Comparison of ENCODE assay signal across 16 cellular contexts in genomic region chr3:170705136-170705535, GRCh38.
"Had no signal": no experiment of that assay in that cellular context is flagged by ENCODE, and none has a peak within 500 bp of the region (broad histone marks: within the 10 kb centered on the region; RNA-seq: fewer than 3 reads in every experiment).

No MANE protein-coding gene starts in this region.

- H3K4me3 ChIP-seq: dorsolateral prefrontal cortex, gastrocnemius medialis, heart right ventricle, prostate gland, right lobe of liver, skin epidermis had no signal

- H3K36me3 ChIP-seq: gastrocnemius medialis, heart right ventricle, prostate gland, right lobe of liver had no signal

- H3K4me3 Mint-ChIP-seq: natural killer cell treated with Interleukin-12 subunit alpha and Interleukin-12 subunit beta and Interleukin-15 and Interleukin-18, amount 100 ng/mL, for 72 hours had no signal

- H3K9ac ChIP-seq: parathyroid adenoma had no signal

- H2AFZ ChIP-seq: parathyroid adenoma had no signal

- H3K9me3 Mint-ChIP-seq: natural killer cell treated with Interleukin-12 subunit alpha and Interleukin-12 subunit beta and Interleukin-15 and Interleukin-18, amount 100 ng/mL, for 72 hours had no signal

- H3K27ac ChIP-seq: gastrocnemius medialis, heart right ventricle, parathyroid adenoma, prostate gland, right lobe of liver had no signal

- DNase-seq: cortex of kidney; dorsolateral prefrontal cortex; effector CD8-positive, alpha-beta T cell; gastrocnemius medialis; heart right ventricle; hypothalamus; kidney glomerular epithelial cell; occipital lobe; right lobe of liver; stimulated activated CD4-positive, alpha-beta T cell treated with anti-CD3 and anti-CD28 coated beads, Interleukin-12 subunit alpha, Interleukin-12 subunit beta, amount 100 ng/mL, for 4 hours; stimulated activated naive CD4-positive, alpha-beta T cell; trophoblast cell had no signal

- H3K27ac Mint-ChIP-seq: natural killer cell treated with Interleukin-12 subunit alpha and Interleukin-12 subunit beta and Interleukin-15 and Interleukin-18, amount 100 ng/mL, for 72 hours had no signal

- H3K36me3 Mint-ChIP-seq: natural killer cell treated with Interleukin-12 subunit alpha and Interleukin-12 subunit beta and Interleukin-15 and Interleukin-18, amount 100 ng/mL, for 72 hours had no signal

- H3K27me3 ChIP-seq: dorsolateral prefrontal cortex, gastrocnemius medialis, heart right ventricle, right lobe of liver had no signal

- H3K79me2 ChIP-seq: parathyroid adenoma had no signal

- H3K4me1 ChIP-seq: gastrocnemius medialis, heart right ventricle, parathyroid adenoma, prostate gland, right lobe of liver had no signal

- H3K9me3 ChIP-seq: gastrocnemius medialis, prostate gland, right lobe of liver had no signal
